31 cellular contexts compared by ENCODE assay signal in the genomic region with DNA sequence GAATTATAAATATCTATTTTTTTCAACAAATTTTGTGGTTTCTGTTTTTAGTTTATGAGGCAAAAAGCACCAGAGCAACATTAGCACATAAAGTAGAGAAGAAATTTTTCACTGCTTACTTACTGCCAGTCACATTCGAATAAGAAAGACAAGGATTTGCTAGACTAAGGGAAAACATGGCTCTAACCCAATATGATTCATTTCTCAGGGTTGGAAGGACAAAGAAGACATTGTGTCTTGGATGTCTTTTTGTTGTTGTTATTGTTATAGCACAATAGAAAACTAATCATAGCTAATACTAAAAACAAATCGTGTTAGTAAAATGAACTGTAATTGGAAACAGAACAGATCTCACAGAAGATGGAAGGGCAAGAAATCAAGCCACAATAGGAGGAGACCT.
DNase-seq lines count a peak whose midpoint lies in the region; ATAC-seq, FAIRE-seq and TF ChIP-seq lines count a peak whose summit lies in the region.
"Had no signal": no experiment of that assay in that cellular context is flagged by ENCODE, and none has a peak within 500 bp of the region (broad histone marks: within the 10 kb centered on the region; RNA-seq: fewer than 3 reads in every experiment).

No MANE protein-coding gene starts in this region.

- no peak overlapping the region for H4K5ac ChIP-seq in H9 (ENCODE audit: insufficient read length, low read depth, low read length)
- H4K5ac ChIP-seq in H1 (ENCODE audit: insufficient read length, low read depth, low read length) = no peak overlapping the region

- no peak overlapping the region for H3K14ac ChIP-seq in H9 (ENCODE audit: insufficient read depth, low read length)
- no peak overlapping the region for H3K14ac ChIP-seq in H1 (ENCODE audit: insufficient read length)

- H3K4me1 ChIP-seq in H9 (ENCODE audit: insufficient read depth, low read length) = 0 out of 2 replicates have a peak, but pooled peaks cover 2% of the 10 kb centered on the region
- no peaks in the 10 kb centered on the region for H3K4me1 ChIP-seq in H1 (replicated peaks in 1 of 4; ENCODE audit: control insufficient read depth in 3 of 4, insufficient read depth in 4 of 4, low read length in 3 of 4)
- H3K4me1 ChIP-seq: right lobe of liver, upper lobe of left lung had no signal

- POLR2A ChIA-PET in H1 (lab: Charles Lee; ENCODE audit: partially characterized antibody) = no interaction called here

- H2BK15ac ChIP-seq in H9 (ENCODE audit: low read depth, low read length) (no peak overlapping the region), H1 (ENCODE audit: low read length) (no peak overlapping the region)

- H3K23ac ChIP-seq in H9 (ENCODE audit: insufficient read length, low read depth, low read length) (no peak overlapping the region), H1 (ENCODE audit: insufficient read length) (no peak overlapping the region)

- H2BK120ac ChIP-seq in H9 (ENCODE audit: low read depth, low read length, poor library complexity, severe bottlenecking) (no peak overlapping the region), H1 (replicated peaks; ENCODE audit: low read depth, low read length) (no peak overlapping the region)

- no peak overlapping the region for H3K56ac ChIP-seq in H9 (ENCODE audit: insufficient read length, low read depth, low read length)
- no peak overlapping the region for H3K56ac ChIP-seq in H1 (replicated peaks; ENCODE audit: insufficient read length, low read depth, low read length)

- H2BK20ac ChIP-seq in H9 (ENCODE audit: low read depth, low read length, poor library complexity, severe bottlenecking) (no peak overlapping the region), H1 (ENCODE audit: low read length) (no peak overlapping the region)

- no peak overlapping the region for H3K18ac ChIP-seq in H9 (ENCODE audit: insufficient read length, low read depth, low read length)
- no peak overlapping the region for H3K18ac ChIP-seq in H1 (ENCODE audit: extremely low read depth, low read length)

- peak overlapping the region in 2 of 3 experiments; percentile 37 to 50; a peak in 4 of 7 replicates for H3K27ac Mint-ChIP-seq in H9
- H3K27ac Mint-ChIP-seq in activated naive CD8-positive, alpha-beta T cell treated with anti-CD3 and anti-CD28 coated beads for 36 hours = no peak overlapping the region
- H3K27ac Mint-ChIP-seq: activated CD8-positive, alpha-beta T cell treated with anti-CD3 and anti-CD28 coated beads for 36 hours; activated naive CD4-positive, alpha-beta T cell treated with anti-CD3 and anti-CD28 coated beads, Interleukin-2, amount 50 U/mL, for 24 hours; activated T-helper 2 cell treated with anti-CD3 and anti-CD28 coated beads, Interferon-gamma antibody, Interleukin-2, Interleukin-4, amounts not matched to agents 10 μg/mL and 5 μg/mL and 100 μg/mL, durations not matched to agents 14 hours and 24 hours and 36 hours; progenitor cell of endocrine pancreas had no signal

- no peak overlapping the region for H3T11ph ChIP-seq in H9 (ENCODE audit: low read length)

- TF ChIP-seq EP300 in H1 (IDR thresholded peaks at IDR 0.05; ENCODE audit: borderline replicate concordance in 1 of 2, low read depth in 2 of 2, low read length in 2 of 2) = no peak

- no peak for TF ChIP-seq RAD21 in H1 (IDR thresholded peaks at IDR 0.05 in 1 of 2, conservative IDR thresholded peaks at IDR 0.05 in 1 of 2; ENCODE audit: low read depth in 2 of 2, low read length in 2 of 2)

- H3K23me2 ChIP-seq in H9 (ENCODE audit: insufficient read length, low read depth, low read length, poor library complexity, severe bottlenecking) (no peaks in the 10 kb centered on the region), H1 (ENCODE audit: low read depth, low read length) (no peaks in the 10 kb centered on the region)

- no peak overlapping the region for H2BK12ac ChIP-seq in H9 (ENCODE audit: insufficient read length, low read depth, low read length)
- H2BK12ac ChIP-seq in H1 (ENCODE audit: low read depth, low read length) = no peak overlapping the region

- H3K79me1 ChIP-seq in H9 (ENCODE audit: insufficient read depth, low read depth, low read length, poor library complexity, severe bottlenecking) (no peaks in the 10 kb centered on the region), H1 (ENCODE audit: low read depth, low read length) (no peaks in the 10 kb centered on the region)

- no peak overlapping the region for H3K4ac ChIP-seq in H9 (ENCODE audit: low read depth, low read length)
- no peak overlapping the region for H3K4ac ChIP-seq in H1 (replicated peaks; ENCODE audit: insufficient read length, low read depth, low read length)

- H3K4me2 ChIP-seq in H9 (ENCODE audit: insufficient read depth, insufficient read length, low read length) (no peak overlapping the region), H1 (ENCODE audit: insufficient read depth in 1 of 2, low read depth in 2 of 2, low read length in 2 of 2) (no peak overlapping the region)

- peaks cover 12 to 15% of the 10 kb centered on the region in 2 experiments for H3K9me3 Mint-ChIP-seq in H9
- peaks cover 3% of the 10 kb centered on the region for H3K9me3 Mint-ChIP-seq in activated naive CD8-positive, alpha-beta T cell treated with anti-CD3 and anti-CD28 coated beads for 36 hours
- H3K9me3 Mint-ChIP-seq: activated naive CD4-positive, alpha-beta T cell treated with anti-CD3 and anti-CD28 coated beads, Interleukin-2, amount 50 U/mL, for 24 hours had no signal

- H3K27me3 ChIP-seq in H9 (ENCODE audit: insufficient read depth, low read length) (no peaks in the 10 kb centered on the region), H1 (replicated peaks in 1 of 4; ENCODE audit: control insufficient read depth in 3 of 4, extremely low read depth in 1 of 4, insufficient read depth in 3 of 4, low read length in 3 of 4) (no peaks in the 10 kb centered on the region), MG63 (no peaks in the 10 kb centered on the region)
- H3K27me3 ChIP-seq: right lobe of liver, upper lobe of left lung had no signal

- H4K8ac ChIP-seq in H9 (replicated peaks; ENCODE audit: insufficient read length, low read depth, low read length) (no peak overlapping the region), H1 (ENCODE audit: extremely low read depth, insufficient read depth, low read length) (no peak overlapping the region)

- ATAC-seq in GM18907 (IDR thresholded peaks at IDR 0.05; ENCODE audit: unreplicated experiment) = no peak
- ATAC-seq: activated CD8-positive, alpha-beta T cell treated with anti-CD3 and anti-CD28 coated beads for 36 hours; right lobe of liver had no signal

- H4K91ac ChIP-seq in H9 (ENCODE audit: insufficient read length, low read depth, low read length) = no peak overlapping the region
- H4K91ac ChIP-seq in H1 (replicated peaks; ENCODE audit: insufficient read length, low read length) = no peak overlapping the region

- no peaks in the 10 kb centered on the region for H3K36me3 ChIP-seq in H1 (ENCODE audit: control insufficient read depth in 2 of 4, insufficient read depth in 4 of 4, low read length in 3 of 4)
- H3K36me3 ChIP-seq in MG63 = no peaks in the 10 kb centered on the region
- H3K36me3 ChIP-seq: right lobe of liver, upper lobe of left lung had no signal

- no peaks in the 10 kb centered on the region for H3K79me2 ChIP-seq in H9 (ENCODE audit: insufficient read depth, low read length)
- H3K79me2 ChIP-seq in H1 (ENCODE audit: control insufficient read depth in 1 of 2, insufficient read depth in 2 of 2, low read length in 2 of 2) = no peaks in the 10 kb centered on the region

- H3K4me3 Mint-ChIP-seq in H9 = no peak overlapping the region
- H3K4me3 Mint-ChIP-seq in activated naive CD8-positive, alpha-beta T cell treated with anti-CD3 and anti-CD28 coated beads for 36 hours = no peak overlapping the region
- H3K4me3 Mint-ChIP-seq: activated CD8-positive, alpha-beta T cell treated with anti-CD3 and anti-CD28 coated beads for 36 hours; activated naive CD4-positive, alpha-beta T cell treated with anti-CD3 and anti-CD28 coated beads, Interleukin-2, amount 50 U/mL, for 24 hours; neural crest cell had no signal

- H2AK5ac ChIP-seq in H9 (ENCODE audit: insufficient read length, low read length) = no peak overlapping the region
- H2AK5ac ChIP-seq in H1 (ENCODE audit: low read depth, low read length) = no peak overlapping the region

- no CpG with 5 or more reads among the region's 2 CpGs for WGBS in H9 (ENCODE audit: extremely low coverage, insufficient read length, low lambda C conversion rate)
- WGBS in H1 (ENCODE audit: extremely low coverage in 1 of 2, insufficient coverage in 1 of 2, insufficient read length in 1 of 2, insufficient replicate concordance in 2 of 2, low coverage in 1 of 2, low lambda C conversion rate in 2 of 2, missing lambda C conversion rate in 1 of 2), 2 experiments = 55% methylated on average over 2 of the region's 2 CpGs; no CpG with 5 or more reads in 1 of the 2 experiments

- CTCF ChIA-PET in H1 (lab: Charles Lee; ENCODE audit: partially characterized antibody) = interaction anchor here (0.6 to 1.1 kb wide), 3 partner anchors 27 to 634 kb away, joined by 3 read pairs; no protein-coding TSS in a partner anchor

- DNase-seq in AG20443 (ENCODE audit: low spot score) (peak; percentile 9), H9 (no peak), H1 (ENCODE audit: low read depth in 1 of 2, low spot score in 2 of 2) (no peak), fibroblast of villous mesenchyme (ENCODE audit: low read depth) (peak; percentile 6), NCI-H69 (lab: John Stamatoyannopoulos, UW) (no peak), MG63 (no peak)
- no peak for DNase-seq in activated naive CD8-positive, alpha-beta T cell treated with anti-CD3 and anti-CD28 coated beads for 36 hours
- DNase-seq: activated CD4-positive, alpha-beta T cell treated with anti-CD3 and anti-CD28 coated beads for 1 hour; activated CD8-positive, alpha-beta T cell treated with anti-CD3 and anti-CD28 coated beads for 36 hours; aorta; central memory CD4-positive, alpha-beta T cell; dermis blood vessel endothelial cell; DMS53; GF-D8; IMR-90; NCI-H1105; NCI-H1930; NCI-H226; NCI-H748 treated with DMSO at 0.1 percent for 48 hours; right lobe of liver; stimulated activated CD4-positive, alpha-beta T cell treated with anti-CD3 and anti-CD28 coated beads, Interleukin-12 subunit alpha, Interleukin-12 subunit beta, amount 100 ng/mL, for 4 hours; stimulated activated CD4-positive, alpha-beta T cell treated with anti-CD3 and anti-CD28 coated beads, Interleukin-4, amount 100 ng/mL, for 1 hour; upper lobe of left lung had no signal

- TF ChIP-seq CTCF in H9 (conservative IDR thresholded peaks at IDR 0.05) (no peak), H1 (IDR thresholded peaks at IDR 0.05; ENCODE audit: control extremely low read depth in 1 of 3, insufficient read depth in 1 of 3, low read depth in 1 of 3, low read length in 3 of 3) (no peak), fibroblast of villous mesenchyme (IDR thresholded peaks at IDR 0.05; ENCODE audit: insufficient read depth, low read depth, low read length) (no peak)

- H2BK5ac ChIP-seq in H9 (ENCODE audit: insufficient read length, low read length) (no peak overlapping the region), H1 (ENCODE audit: low read depth, low read length) (no peak overlapping the region)

- H3K9ac ChIP-seq in H9 (ENCODE audit: extremely low read depth, insufficient read length, low read length) (no peak overlapping the region), H1 (replicated peaks in 1 of 4; ENCODE audit: extremely low read depth in 1 of 4, low read depth in 3 of 4, low read length in 3 of 4) (no peak overlapping the region)

- peaks cover 11 to 25% of the 10 kb centered on the region in 2 experiments for H3K4me1 Mint-ChIP-seq in H9
- peaks cover 3% of the 10 kb centered on the region for H3K4me1 Mint-ChIP-seq in activated naive CD8-positive, alpha-beta T cell treated with anti-CD3 and anti-CD28 coated beads for 36 hours
- H3K4me1 Mint-ChIP-seq: activated naive CD4-positive, alpha-beta T cell treated with anti-CD3 and anti-CD28 coated beads, Interleukin-2, amount 50 U/mL, for 24 hours; neural crest cell had no signal

- peaks cover 7 to 20% (median 19%) of the 10 kb centered on the region in 3 experiments for H3K36me3 Mint-ChIP-seq in H9 (ENCODE audit: insufficient read depth in 1 of 3, low read depth in 3 of 3)
- peaks cover 2% of the 10 kb centered on the region for H3K36me3 Mint-ChIP-seq in activated naive CD8-positive, alpha-beta T cell treated with anti-CD3 and anti-CD28 coated beads for 36 hours
- H3K36me3 Mint-ChIP-seq: activated naive CD4-positive, alpha-beta T cell treated with anti-CD3 and anti-CD28 coated beads, Interleukin-2, amount 50 U/mL, for 24 hours had no signal

- no peak for TF ChIP-seq POLR2A in H1 (IDR thresholded peaks at IDR 0.05; ENCODE audit: control extremely low read depth in 1 of 2, low read depth in 2 of 2, low read length in 2 of 2)

- H3K27ac ChIP-seq in H9 (ENCODE audit: insufficient read length, low read depth, low read length) = no peak overlapping the region
- no peak overlapping the region for H3K27ac ChIP-seq in H1 (ENCODE audit: low read depth, low read length)
- H3K27ac ChIP-seq: right lobe of liver, RWPE1, upper lobe of left lung had no signal

- no peak overlapping the region for H2AFZ ChIP-seq in H9 (ENCODE audit: low read length)
- H2AFZ ChIP-seq in H1 (ENCODE audit: low read length) = no peak overlapping the region

- no peaks in the 10 kb centered on the region for H3K27me3 Mint-ChIP-seq in H9 (ENCODE audit: low read depth)
- H3K27me3 Mint-ChIP-seq in activated naive CD8-positive, alpha-beta T cell treated with anti-CD3 and anti-CD28 coated beads for 36 hours = peaks cover 11% of the 10 kb centered on the region
- H3K27me3 Mint-ChIP-seq: progenitor cell of endocrine pancreas had no signal

- H3K4me3 ChIP-seq in H1 (ENCODE audit: extremely low read depth in 1 of 4, insufficient read depth in 2 of 4, low read depth in 3 of 4, low read length in 4 of 4) (peak overlapping the region in 1 of 4 experiments; percentile 6; a peak in 1 of 8 replicates), fibroblast of villous mesenchyme (ENCODE audit: low read depth, low read length) (no peak overlapping the region), MG63 (no peak overlapping the region)
- H3K4me3 ChIP-seq: lung, right lobe of liver, upper lobe of left lung had no signal

- H4K20me1 ChIP-seq in H9 (ENCODE audit: control insufficient read depth, insufficient read depth, insufficient read length) = no peaks in the 10 kb centered on the region
- no peaks in the 10 kb centered on the region for H4K20me1 ChIP-seq in H1 (replicated peaks in 1 of 2; ENCODE audit: control insufficient read depth in 1 of 2, insufficient read depth in 2 of 2, low read length in 2 of 2)

- peak; percentile 68 for FAIRE-seq in H1 (lab: Jason Lieb, UNC)
- FAIRE-seq: TTC549 had no signal

- H3K9me3 ChIP-seq in H9 (ENCODE audit: control insufficient read depth, low read depth, low read length) (no peaks in the 10 kb centered on the region), H1 (ENCODE audit: insufficient read depth in 2 of 2, low read depth in 1 of 2, low read length in 1 of 2) (peaks cover 0 to 4% of the 10 kb centered on the region in 2 experiments; a peak in 1 of 4 replicates), MG63 (no peaks in the 10 kb centered on the region)
- H3K9me3 ChIP-seq: right lobe of liver, upper lobe of left lung had no signal

Comparison
In these comparisons a context has a peak if more than half of its experiments do, and no peak if none do; other contexts are left out.
1. DNase-seq: peak in AG20443 (single experiment) and fibroblast of villous mesenchyme (single experiment); none in H9 (single experiment), H1 (0 of 2), activated naive CD8-positive, alpha-beta T cell treated with anti-CD3 and anti-CD28 coated beads for 36 hours (single experiment), NCI-H69 (single experiment) and MG63 (single experiment).